ENCODE assay signal across 2 cellular contexts in the genomic region with DNA sequence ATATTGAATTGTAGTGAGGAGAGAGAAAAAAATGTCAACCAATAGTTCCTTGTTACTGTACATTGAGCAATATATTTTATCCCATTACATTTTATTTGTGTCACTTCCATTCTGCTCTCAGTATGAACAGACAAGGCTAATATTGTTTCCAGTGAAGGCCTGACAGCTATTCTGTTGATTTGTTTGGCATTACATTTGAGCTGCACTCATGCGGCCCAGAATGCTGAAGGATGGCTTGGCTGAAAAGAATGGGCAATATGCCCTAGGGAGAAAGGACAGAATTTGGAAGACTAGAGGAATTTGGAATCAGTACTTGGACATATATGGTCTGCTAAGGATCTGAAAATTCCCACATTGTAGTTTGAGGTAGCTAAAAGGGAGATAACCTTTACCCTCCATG.
A peak's percentile ranks its signal among the peaks of the same experiment; 100 is the strongest.
TF ChIP-seq lines count a peak whose summit lies in the region.

No MANE protein-coding gene starts in this region.

TF ChIP-seq in neural cell, 6 proteins besides CTCF, POLR2A, EP300 and RAD21 (continued from another document):
- TF ChIP-seq, protein P1, sequence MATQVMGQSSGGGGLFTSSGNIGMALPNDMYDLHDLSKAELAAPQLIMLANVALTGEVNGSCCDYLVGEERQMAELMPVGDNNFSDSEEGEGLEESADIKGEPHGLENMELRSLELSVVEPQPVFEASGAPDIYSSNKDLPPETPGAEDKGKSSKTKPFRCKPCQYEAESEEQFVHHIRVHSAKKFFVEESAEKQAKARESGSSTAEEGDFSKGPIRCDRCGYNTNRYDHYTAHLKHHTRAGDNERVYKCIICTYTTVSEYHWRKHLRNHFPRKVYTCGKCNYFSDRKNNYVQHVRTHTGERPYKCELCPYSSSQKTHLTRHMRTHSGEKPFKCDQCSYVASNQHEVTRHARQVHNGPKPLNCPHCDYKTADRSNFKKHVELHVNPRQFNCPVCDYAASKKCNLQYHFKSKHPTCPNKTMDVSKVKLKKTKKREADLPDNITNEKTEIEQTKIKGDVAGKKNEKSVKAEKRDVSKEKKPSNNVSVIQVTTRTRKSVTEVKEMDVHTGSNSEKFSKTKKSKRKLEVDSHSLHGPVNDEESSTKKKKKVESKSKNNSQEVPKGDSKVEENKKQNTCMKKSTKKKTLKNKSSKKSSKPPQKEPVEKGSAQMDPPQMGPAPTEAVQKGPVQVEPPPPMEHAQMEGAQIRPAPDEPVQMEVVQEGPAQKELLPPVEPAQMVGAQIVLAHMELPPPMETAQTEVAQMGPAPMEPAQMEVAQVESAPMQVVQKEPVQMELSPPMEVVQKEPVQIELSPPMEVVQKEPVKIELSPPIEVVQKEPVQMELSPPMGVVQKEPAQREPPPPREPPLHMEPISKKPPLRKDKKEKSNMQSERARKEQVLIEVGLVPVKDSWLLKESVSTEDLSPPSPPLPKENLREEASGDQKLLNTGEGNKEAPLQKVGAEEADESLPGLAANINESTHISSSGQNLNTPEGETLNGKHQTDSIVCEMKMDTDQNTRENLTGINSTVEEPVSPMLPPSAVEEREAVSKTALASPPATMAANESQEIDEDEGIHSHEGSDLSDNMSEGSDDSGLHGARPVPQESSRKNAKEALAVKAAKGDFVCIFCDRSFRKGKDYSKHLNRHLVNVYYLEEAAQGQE (IDR thresholded peaks at IDR 0.05; ENCODE audit: borderline replicate concordance), result peak; percentile 62
- TF ChIP-seq EZH2 (IDR thresholded peaks at IDR 0.05; ENCODE audit: borderline replicate concordance, insufficient read depth, low read length, poor library complexity, severe bottlenecking) (no peak), SMC3 (conservative IDR thresholded peaks at IDR 0.05; ENCODE audit: poor library complexity) (no peak), MXI1 (conservative IDR thresholded peaks at IDR 0.05; ENCODE audit: poor library complexity, severe bottlenecking) (no peak), TAF1 (IDR thresholded peaks at IDR 0.05; ENCODE audit: low read depth) (no peak)

TF ChIP-seq in GM23338, 12 proteins besides CTCF, POLR2A, EP300 and RAD21 (continued from another document):
- TF ChIP-seq ZNF462 (CRISPR knock-in tag; IDR thresholded peaks at IDR 0.05) (no peak), EZH2 (IDR thresholded peaks at IDR 0.05; ENCODE audit: low read depth, unreplicated experiment) (no peak), EZH2phosphoT487 (IDR thresholded peaks at IDR 0.05; ENCODE audit: unreplicated experiment) (no peak), NANOG (IDR thresholded peaks at IDR 0.05; ENCODE audit: borderline replicate concordance) (no peak), ZNF331 (CRISPR knock-in tag; IDR thresholded peaks at IDR 0.05; ENCODE audit: low read depth) (no peak), JUNB (IDR thresholded peaks at IDR 0.05; ENCODE audit: unreplicated experiment) (no peak)
- TF ChIP-seq, protein P2, sequence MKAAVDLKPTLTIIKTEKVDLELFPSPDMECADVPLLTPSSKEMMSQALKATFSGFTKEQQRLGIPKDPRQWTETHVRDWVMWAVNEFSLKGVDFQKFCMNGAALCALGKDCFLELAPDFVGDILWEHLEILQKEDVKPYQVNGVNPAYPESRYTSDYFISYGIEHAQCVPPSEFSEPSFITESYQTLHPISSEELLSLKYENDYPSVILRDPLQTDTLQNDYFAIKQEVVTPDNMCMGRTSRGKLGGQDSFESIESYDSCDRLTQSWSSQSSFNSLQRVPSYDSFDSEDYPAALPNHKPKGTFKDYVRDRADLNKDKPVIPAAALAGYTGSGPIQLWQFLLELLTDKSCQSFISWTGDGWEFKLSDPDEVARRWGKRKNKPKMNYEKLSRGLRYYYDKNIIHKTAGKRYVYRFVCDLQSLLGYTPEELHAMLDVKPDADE (IDR thresholded peaks at IDR 0.05), result no peak
